Comparison of ENCODE assay signal across 19 cellular contexts in genomic region chr19:395467-395866, GRCh38. TPM values are rescaled to one million over a fixed set of nuclear protein-coding genes. Genes with fewer than 3 reads are reported as not detected.
"Had no signal": no experiment of that assay in that cellular context is flagged by ENCODE, and none has a peak within 500 bp of the region (broad histone marks: within the 10 kb centered on the region; RNA-seq: fewer than 3 reads in every experiment).

No MANE protein-coding gene starts in this region.

- H3K4me3 ChIP-seq: dorsolateral prefrontal cortex, left ventricle myocardium inferior, psoas muscle, skin epidermis, stomach, upper lobe of left lung had no signal

- DNase-seq: activated CD4-positive, alpha-beta T cell treated with anti-CD3 and anti-CD28 coated beads for 4 hours; activated gamma-delta T cell; activated T-cell treated with anti-CD3 and anti-CD28 coated beads, Interleukin-2, amount 50 U/mL, for 1 hour; anterior cingulate cortex; caudate nucleus; dorsolateral prefrontal cortex; endodermal cell; foreskin melanocyte; kidney glomerular epithelial cell; left ventricle myocardium inferior; mammary epithelial cell; psoas muscle; right cardiac atrium; stomach; upper lobe of left lung had no signal

- H3K27ac Mint-ChIP-seq: endodermal cell, WTC11 had no signal

- H3K36me3 Mint-ChIP-seq: brain had no signal

- H3K9me3 ChIP-seq: left ventricle myocardium inferior, psoas muscle had no signal

- H3K4me1 ChIP-seq: left ventricle myocardium inferior, psoas muscle, stomach, upper lobe of left lung had no signal

- H3K36me3 ChIP-seq: left ventricle myocardium inferior, stomach, upper lobe of left lung had no signal

- H3K4me3 Mint-ChIP-seq: brain, endodermal cell, WTC11 had no signal

- H3K27me3 ChIP-seq: dorsolateral prefrontal cortex, upper lobe of left lung had no signal

- H3K27ac ChIP-seq: dorsolateral prefrontal cortex, left ventricle myocardium inferior, psoas muscle, skin epidermis, stomach, upper lobe of left lung had no signal

- H3K4me1 Mint-ChIP-seq: endodermal cell, WTC11 had no signal

- ATAC-seq: psoas muscle, right cardiac atrium, WTC11 had no signal

RNA-seq across cellular contexts. Expression of gene C2CD4C, which starts 13.5 kb away (rescaled TPM):
- polyA plus RNA-seq: fibroblast of lung had no signal
